2 cellular contexts compared by ENCODE assay signal in genomic region chr1:160122978-160123495, GRCh38.
TF ChIP-seq lines count a peak whose summit lies in the region.

No MANE protein-coding gene starts in this region.

TF ChIP-seq in A549, 52 proteins besides CTCF, POLR2A, EP300 and RAD21:
- TF ChIP-seq SREBF2 (IDR thresholded peaks at IDR 0.05) (no peak), CEBPB (IDR thresholded peaks at IDR 0.05) (no peak), KDM1A (IDR thresholded peaks at IDR 0.05; ENCODE audit: low read depth) (no peak), FOSB (CRISPR knock-in tag; IDR thresholded peaks at IDR 0.05) (no peak), USF2 (IDR thresholded peaks at IDR 0.05) (no peak), ZFP36 (IDR thresholded peaks at IDR 0.05; ENCODE audit: borderline replicate concordance, partially characterized antibody) (no peak)

TF ChIP-seq in IMR-90, 13 proteins besides CTCF, POLR2A, EP300 and RAD21:
- TF ChIP-seq NFE2L2 (IDR thresholded peaks at IDR 0.05; ENCODE audit: low read depth, low read length) (no peak), CHD1 (IDR thresholded peaks at IDR 0.05; ENCODE audit: low read depth, low read length) (no peak), BHLHE40 (IDR thresholded peaks at IDR 0.05; ENCODE audit: low read depth, low read length) (no peak), CEBPB (IDR thresholded peaks at IDR 0.05; ENCODE audit: low read depth, low read length) (no peak), MAFK (IDR thresholded peaks at IDR 0.05; ENCODE audit: low read depth, low read length) (no peak), RFX5 (IDR thresholded peaks at IDR 0.05; ENCODE audit: low read depth, low read length) (no peak), USF2 (IDR thresholded peaks at IDR 0.05; ENCODE audit: low read depth, low read length) (no peak), MAZ (IDR thresholded peaks at IDR 0.05; ENCODE audit: borderline replicate concordance, low read depth, low read length) (no peak), RCOR1 (IDR thresholded peaks at IDR 0.05; ENCODE audit: insufficient replicate concordance, low read length) (no peak), MXI1 (IDR thresholded peaks at IDR 0.05; ENCODE audit: borderline replicate concordance, low read depth, low read length) (no peak), FOS (IDR thresholded peaks at IDR 0.05; ENCODE audit: low read depth, low read length) (no peak), ELK1 (IDR thresholded peaks at IDR 0.05; ENCODE audit: borderline replicate concordance, low read depth, low read length) (no peak), SMC3 (IDR thresholded peaks at IDR 0.05; ENCODE audit: low read depth, low read length) (no peak)
